Comparison of ENCODE assay signal across 1 cellular context in genomic region chr5:77209495-77210090, GRCh38.
TF ChIP-seq lines count a peak whose summit lies in the region.

No MANE protein-coding gene starts in this region.

TF ChIP-seq in HepG2, 621 proteins besides CTCF, POLR2A, EP300 and RAD21:
- TF ChIP-seq ZNF275 (CRISPR knock-in tag; IDR thresholded peaks at IDR 0.05; ENCODE audit: borderline replicate concordance) (no peak), EZH2 (conservative IDR thresholded peaks at IDR 0.05; ENCODE audit: low read depth, low read length) (0 out of 2 replicates have a peak, but pooled peaks have one; percentile 54)
TF ChIP-seq in HepG2: peak in this region for 1.
